ENCODE assay signal across 17 cellular contexts in genomic region chr2:28435796-28436425, GRCh38. TPM values are rescaled to one million over a fixed set of nuclear protein-coding genes. Genes with fewer than 3 reads are reported as not detected.
DNase-seq lines count a peak whose midpoint lies in the region; ATAC-seq and TF ChIP-seq lines count a peak whose summit lies in the region.
"Had no signal": no experiment of that assay in that cellular context is flagged by ENCODE, and none has a peak within 500 bp of the region (broad histone marks: within the 10 kb centered on the region; RNA-seq: fewer than 3 reads in every experiment).

No MANE protein-coding gene starts in this region.

- POLR2A ChIA-PET in HEK293 (lab: Yijun Ruan, JAX), result interaction anchor here (0.5 kb wide), 1 partner anchor 723 kb away, joined by 7 read pairs; no protein-coding TSS in a partner anchor

- CTCF ChIA-PET in HEK293 (lab: Yijun Ruan, JAX), result interaction anchor here (0.6 to 0.8 kb wide), 2 partner anchors 9 to 245 kb away, joined by 3 read pairs; no protein-coding TSS in a partner anchor

- ATAC-seq in GM18498 (IDR thresholded peaks at IDR 0.05; ENCODE audit: unreplicated experiment) (no peak), HG03432 (IDR thresholded peaks at IDR 0.05; ENCODE audit: unreplicated experiment) (no peak)
- ATAC-seq: activated CD8-positive, alpha-beta T cell treated with anti-CD3 and anti-CD28 coated beads for 36 hours had no signal

- H3K36me3 ChIP-seq in HEK293 (ENCODE audit: control insufficient read depth in 2 of 2, insufficient read depth in 1 of 2, low read length in 2 of 2) (no peaks in the 10 kb centered on the region), kidney epithelial cell (ENCODE audit: control insufficient read depth, insufficient read depth, low read length) (no peaks in the 10 kb centered on the region)
- H3K36me3 ChIP-seq: MG63, ovary had no signal

- TF ChIP-seq CTCF in HEK293 (tag by site-specific recombination; IDR thresholded peaks at IDR 0.05) (no peak), VCaP (conservative IDR thresholded peaks at IDR 0.05) (no peak), kidney epithelial cell (IDR thresholded peaks at IDR 0.05; ENCODE audit: insufficient read depth, low read length, poor library complexity, severe bottlenecking) (no peak)

- H3K9me3 ChIP-seq in HEK293 (ENCODE audit: control insufficient read depth, insufficient read depth, low read depth, low read length), result no peaks in the 10 kb centered on the region; the same call in 1 of the 2 replicates
- H3K9me3 ChIP-seq: ovary, SK-N-SH had no signal

- DNase-seq in kidney epithelial cell (ENCODE audit: low read depth), result peak; percentile 55
- no peak for DNase-seq in NCI-H524 (lab: John Stamatoyannopoulos, UW)
- DNase-seq: activated CD8-positive, alpha-beta T cell treated with anti-CD3 and anti-CD28 coated beads for 36 hours; aorta; cortex of kidney; erythroblast; GOT3; MG63; midbrain; NCI-H187; ovary had no signal

- H3K4me3 ChIP-seq in HEK293 (ENCODE audit: low read depth, low read length) (no peak overlapping the region), kidney epithelial cell (ENCODE audit: low read depth, low read length) (no peak overlapping the region), skin epidermis (no peak overlapping the region)
- H3K4me3 ChIP-seq: MG63, ovary had no signal

- H3K27ac ChIP-seq in HEK293 (ENCODE audit: extremely low read depth, low read depth, low read length), result no peak overlapping the region
- H3K27ac ChIP-seq in VCaP, result peak overlapping the region; percentile 10; the same call in 1 of the 2 replicates
- H3K27ac ChIP-seq in skin epidermis, result peak overlapping the region in 18 of 21 experiments; percentile 3 to 91 (median 70)
- H3K27ac ChIP-seq: ovary had no signal

- no peaks in the 10 kb centered on the region; the same call in 1 of the 2 replicates for H3K4me1 ChIP-seq in HEK293 (ENCODE audit: control insufficient read depth, insufficient read depth, low read length)

- H3K27me3 ChIP-seq in kidney epithelial cell (ENCODE audit: control insufficient read depth, insufficient read depth, low read length), result no peaks in the 10 kb centered on the region
- H3K27me3 ChIP-seq: MG63, ovary had no signal

TF ChIP-seq in HEK293, 187 proteins besides CTCF, POLR2A, EP300 and RAD21:
- TF ChIP-seq, protein P1, sequence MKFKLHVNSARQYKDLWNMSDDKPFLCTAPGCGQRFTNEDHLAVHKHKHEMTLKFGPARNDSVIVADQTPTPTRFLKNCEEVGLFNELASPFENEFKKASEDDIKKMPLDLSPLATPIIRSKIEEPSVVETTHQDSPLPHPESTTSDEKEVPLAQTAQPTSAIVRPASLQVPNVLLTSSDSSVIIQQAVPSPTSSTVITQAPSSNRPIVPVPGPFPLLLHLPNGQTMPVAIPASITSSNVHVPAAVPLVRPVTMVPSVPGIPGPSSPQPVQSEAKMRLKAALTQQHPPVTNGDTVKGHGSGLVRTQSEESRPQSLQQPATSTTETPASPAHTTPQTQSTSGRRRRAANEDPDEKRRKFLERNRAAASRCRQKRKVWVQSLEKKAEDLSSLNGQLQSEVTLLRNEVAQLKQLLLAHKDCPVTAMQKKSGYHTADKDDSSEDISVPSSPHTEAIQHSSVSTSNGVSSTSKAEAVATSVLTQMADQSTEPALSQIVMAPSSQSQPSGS (tag by site-specific recombination; IDR thresholded peaks at IDR 0.05; ENCODE audit: low read depth), result 0 out of 2 replicates have a peak, but pooled peaks have one; percentile 5
- TF ChIP-seq WT1 (tag by site-specific recombination; IDR thresholded peaks at IDR 0.05), result no peak

RNA-seq across cellular contexts. Expression of gene FOSL2, which starts 43.3 kb away (rescaled TPM):
- total RNA-seq in kidney epithelial cell, result 85.5 and 91.3 TPM in 2 replicates

RNA-seq across cellular contexts. Expression of gene PLB1, which starts 59.9 kb away (rescaled TPM):
- total RNA-seq in kidney epithelial cell, result 0.25 and 0.82 TPM in 2 replicates
